ENCODE assay signal across 8 cellular contexts in the genomic region with DNA sequence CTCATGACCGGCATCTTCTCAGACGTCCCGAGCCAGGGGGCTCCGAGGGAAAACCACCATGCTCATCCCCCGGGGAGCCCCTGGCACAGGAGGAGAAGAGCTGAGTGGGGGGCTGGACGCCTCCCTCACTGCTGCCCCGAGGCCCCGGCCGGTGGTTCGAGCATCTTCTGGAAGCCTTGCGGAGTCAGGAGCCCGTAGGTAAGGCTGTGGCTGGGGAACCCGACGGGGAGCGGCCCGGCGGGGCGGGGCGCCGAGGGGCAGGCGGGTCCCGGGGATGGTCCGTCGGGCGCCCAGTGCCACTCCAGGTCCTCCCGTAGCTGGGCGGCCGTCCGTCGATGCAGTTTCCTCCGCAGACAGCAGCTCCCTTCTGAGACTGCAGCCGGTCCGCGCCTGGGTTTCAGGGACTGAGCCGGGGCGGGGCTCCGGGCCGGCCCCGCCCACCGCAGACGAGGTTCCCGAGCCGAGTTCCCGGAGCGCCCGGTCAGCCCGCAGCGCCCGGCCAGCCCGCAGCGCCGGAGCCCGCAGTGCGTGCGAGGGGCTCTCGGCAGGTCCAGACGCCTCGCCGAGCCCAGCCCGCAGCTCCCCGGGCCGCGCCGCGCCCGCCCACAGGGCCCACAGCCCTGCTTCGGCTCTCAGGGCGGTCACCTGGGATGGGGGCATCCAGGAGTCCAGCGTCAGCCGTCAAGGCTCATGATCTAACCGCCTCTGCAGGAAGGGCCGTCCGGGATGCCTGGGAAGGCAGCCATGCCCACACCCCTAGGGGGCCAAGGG. TPM values are rescaled to one million over a fixed set of nuclear protein-coding genes. Genes with fewer than 3 reads are reported as not detected.
DNase-seq lines count a peak whose midpoint lies in the region; ATAC-seq and TF ChIP-seq lines count a peak whose summit lies in the region.

Gene PGF, minus strand, starts transcription at position 369 of the 771 bp plus-strand sequence. Its CDS starts 355 bp downstream, at position 14.

- no peaks in the 10 kb centered on the region for H4K20me1 ChIP-seq in fibroblast of lung (ENCODE audit: control insufficient read depth, extremely low read depth, insufficient read depth, low read length)

- no peak for TF ChIP-seq CTCF in fibroblast of lung (conservative IDR thresholded peaks at IDR 0.05 in 1 of 2, IDR thresholded peaks at IDR 0.05 in 1 of 2; ENCODE audit: low read depth in 1 of 2, low read length in 2 of 2)

- H3K4me1 Mint-ChIP-seq in activated T-cell treated with anti-CD3 and anti-CD28 coated beads, Interleukin-2, amount 50 U/mL, for 24 hours (ENCODE audit: low read depth) = no peaks in the 10 kb centered on the region
- peaks cover 0 to 5% (median 5%) of the 10 kb centered on the region in 3 donors for H3K4me1 Mint-ChIP-seq in naive B cell

- ATAC-seq in naive B cell (ENCODE audit: low read depth in 2 of 2) (peak; percentile 53 to 66), GM19395 (IDR thresholded peaks at IDR 0.05; ENCODE audit: unreplicated experiment) (no peak)

- H2AFZ ChIP-seq in fibroblast of lung (ENCODE audit: low read length) = peak within 1 kb of the TSS; percentile 46

- H3K9me3 Mint-ChIP-seq in activated T-cell treated with anti-CD3 and anti-CD28 coated beads, Interleukin-2, amount 50 U/mL, for 24 hours = no peaks in the 10 kb centered on the region
- no peaks in the 10 kb centered on the region for H3K9me3 Mint-ChIP-seq in naive B cell

- H3K4me3 ChIP-seq in fibroblast of lung (replicated peaks in 1 of 4; ENCODE audit: control extremely low read depth in 1 of 4, insufficient read depth in 1 of 4, low read depth in 3 of 4, low read length in 4 of 4) = peak within 1 kb of the TSS; percentile 34 to 69 (median 40)

- H3K27me3 ChIP-seq in fibroblast of lung (ENCODE audit: control insufficient read depth, insufficient read depth, low read length) = peaks cover 14% of the 10 kb centered on the region

- peak within 1 kb of the TSS; percentile 51 for H3K4me2 ChIP-seq in fibroblast of lung (ENCODE audit: extremely low read depth, insufficient read depth, low read length)

- peaks cover 18% of the 10 kb centered on the region for H3K27me3 Mint-ChIP-seq in activated T-cell treated with anti-CD3 and anti-CD28 coated beads, Interleukin-2, amount 50 U/mL, for 24 hours
- peaks cover 9 to 19% (median 15%) of the 10 kb centered on the region in 3 donors for H3K27me3 Mint-ChIP-seq in naive B cell

- H3K36me3 Mint-ChIP-seq in activated T-cell treated with anti-CD3 and anti-CD28 coated beads, Interleukin-2, amount 50 U/mL, for 24 hours (ENCODE audit: low read depth) = no peaks in the 10 kb centered on the region
- no peaks in the 10 kb centered on the region for H3K36me3 Mint-ChIP-seq in naive B cell

- H3K27ac ChIP-seq in fibroblast of lung (ENCODE audit: insufficient read depth, low read length) = no peak within 1 kb of the TSS

- H3K27ac Mint-ChIP-seq in activated T-cell treated with anti-CD3 and anti-CD28 coated beads, Interleukin-2, amount 50 U/mL, for 24 hours = no peak within 1 kb of the TSS
- H3K27ac Mint-ChIP-seq in naive B cell = peak within 1 kb of the TSS in 1 of 6 donors; percentile 69

- peak within 1 kb of the TSS; percentile 30 for H3K9ac ChIP-seq in fibroblast of lung (ENCODE audit: insufficient read depth, low read length)

- peak; percentile 72 for DNase-seq in NCI-H82 (lab: John Stamatoyannopoulos, UW)
- DNase-seq in NCI-H82 treated with DMSO at 0.1 percent for 48 hours (lab: John Stamatoyannopoulos, UW; ENCODE audit: unreplicated experiment) = no peak
- DNase-seq in NCI-H146 (lab: John Stamatoyannopoulos, UW) = peak; percentile 52
- DNase-seq in activated T-cell treated with anti-CD3 and anti-CD28 coated beads, Interleukin-2, amount 50 U/mL, for 24 hours = peak; percentile 56
- DNase-seq in fibroblast of lung (ENCODE audit: low read depth in 2 of 2) = peak in 1 of 2 donors; percentile 25
- no peak for DNase-seq in naive B cell
- no peak for DNase-seq in OCI-M2 (lab: John Stamatoyannopoulos, UW; ENCODE audit: unreplicated experiment)

- H3K36me3 ChIP-seq in fibroblast of lung (ENCODE audit: control insufficient read depth, insufficient read depth, low read length) = no peaks in the 10 kb centered on the region

- H3K79me2 ChIP-seq in fibroblast of lung (ENCODE audit: control insufficient read depth, insufficient read depth, low read length) = no peaks in the 10 kb centered on the region

- peak within 1 kb of the TSS; percentile 42 for H3K4me3 Mint-ChIP-seq in activated T-cell treated with anti-CD3 and anti-CD28 coated beads, Interleukin-2, amount 50 U/mL, for 24 hours
- peak within 1 kb of the TSS; percentile 31 to 80 (median 67) for H3K4me3 Mint-ChIP-seq in naive B cell

- H3K4me1 ChIP-seq in fibroblast of lung (ENCODE audit: control insufficient read depth, extremely low read depth, insufficient read depth, low read length) = no peaks in the 10 kb centered on the region

- H3K9me3 ChIP-seq in fibroblast of lung (ENCODE audit: control insufficient read depth, insufficient read depth, low read depth, low read length) = no peaks in the 10 kb centered on the region

RNA-seq across cellular contexts. Expression of gene PGF, which starts in this region (rescaled TPM):
- 4.6 and 7.6 TPM in 2 replicates for total RNA-seq in fibroblast of lung
- 0.84 and 1.1 TPM in 2 replicates for polyA plus RNA-seq in fibroblast of lung
- 2.1 and 2.4 TPM in 2 replicates for polyA plus RNA-seq in fibroblast of lung (2012)
- 0.52 and 4.4 TPM in 2 replicates for polyA minus RNA-seq in fibroblast of lung (ENCODE audit: low replicate concordance)
- polyA plus RNA-seq in naive B cell (ENCODE audit: low read depth in 6 of 6) = under 1 TPM in 4 of 6 donors, not detected in 2; 0.13 to 0.65 (median 0.15) TPM

Comparison
In these comparisons a context has a peak if more than half of its experiments do, and no peak if none do; other contexts are left out.
1. DNase-seq: peak in NCI-H82 (single experiment), NCI-H146 (single experiment) and activated T-cell treated with anti-CD3 and anti-CD28 coated beads, Interleukin-2, amount 50 U/mL, for 24 hours (single experiment); none in NCI-H82 treated with DMSO at 0.1 percent for 48 hours (single experiment), naive B cell (single experiment) and OCI-M2 (single experiment).
2. Peak in ATAC-seq in naive B cell; RNA of the gene not detected or under 1 TPM.